Comparison of ENCODE assay signal across 8 cellular contexts in the genomic region with DNA sequence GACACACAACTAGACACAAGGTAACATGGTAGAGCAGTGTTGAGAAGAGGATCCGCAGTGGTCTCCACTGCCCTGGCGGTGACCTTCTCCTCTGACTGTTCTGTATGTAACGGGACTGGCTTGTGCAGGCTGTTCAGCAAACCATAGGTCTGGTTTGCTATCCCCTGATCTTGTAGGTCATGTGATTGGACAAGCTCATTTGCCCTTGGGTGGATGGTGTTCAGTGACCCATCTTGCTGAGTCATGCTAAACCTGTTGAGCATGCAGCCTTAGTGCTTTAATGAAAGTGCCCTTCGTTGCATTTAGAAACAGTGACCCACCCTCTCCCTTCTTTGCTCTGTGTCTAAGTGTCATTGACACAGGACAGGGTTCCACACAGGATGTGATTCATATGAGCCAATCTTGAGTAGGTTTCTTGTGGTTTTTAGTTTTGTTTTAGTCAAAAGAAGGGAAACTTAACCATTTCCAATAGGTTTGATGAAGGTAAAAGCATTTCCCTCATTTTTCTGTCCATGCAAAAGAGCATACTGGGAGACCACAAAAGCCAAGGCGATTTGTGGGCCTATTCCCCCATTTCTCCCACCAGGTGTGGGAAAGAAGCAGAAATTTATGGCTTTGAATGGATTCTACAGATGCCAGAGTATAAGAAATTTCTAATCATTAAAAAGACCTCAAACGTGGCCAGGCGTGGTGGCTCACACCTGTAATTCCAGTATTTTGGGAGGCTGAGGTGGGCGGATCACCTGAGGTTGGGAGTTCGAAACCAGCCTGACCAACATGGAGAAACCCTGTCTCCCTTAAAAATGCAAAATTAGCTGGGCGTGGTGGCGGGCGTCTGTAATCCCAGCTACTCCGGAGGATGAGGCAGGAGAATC. TPM values are rescaled to one million over a fixed set of nuclear protein-coding genes. Genes with fewer than 3 reads are reported as not detected.
A peak's percentile ranks its signal among the peaks of the same experiment; 100 is the strongest.
DNase-seq lines count a peak whose midpoint lies in the region; ATAC-seq and TF ChIP-seq lines count a peak whose summit lies in the region.

No MANE protein-coding gene starts in this region.

- H3K4me1 Mint-ChIP-seq in activated naive CD8-positive, alpha-beta T cell treated with anti-CD3 and anti-CD28 coated beads, Interleukin-2, amount 50 U/mL, for 24 hours: peaks cover 68% of the 10 kb centered on the region
- H3K4me1 Mint-ChIP-seq in progenitor cell of endocrine pancreas (ENCODE audit: low read depth): no peaks in the 10 kb centered on the region

- peak; percentile 84 for ATAC-seq in GM19324 (IDR thresholded peaks at IDR 0.05; ENCODE audit: low FRiP score, unreplicated experiment)
- ATAC-seq in HG03354 (IDR thresholded peaks at IDR 0.05; ENCODE audit: poor library complexity, severe bottlenecking, unreplicated experiment): peak; percentile 85
- ATAC-seq in activated naive CD8-positive, alpha-beta T cell treated with anti-CD3 and anti-CD28 coated beads, Interleukin-2, amount 50 U/mL, for 24 hours: peak; percentile 87
- ATAC-seq in stimulated activated naive CD8-positive, alpha-beta T cell treated with anti-CD3 and anti-CD28 coated beads, Interleukin-15, Interleukin-2, amounts not matched to agents 100 U/mL and 50 U/mL, for 24 hours: peak; percentile 87

- H3K27me3 Mint-ChIP-seq in activated naive CD8-positive, alpha-beta T cell treated with anti-CD3 and anti-CD28 coated beads, Interleukin-2, amount 50 U/mL, for 24 hours: no peaks in the 10 kb centered on the region
- no peaks in the 10 kb centered on the region for H3K27me3 Mint-ChIP-seq in progenitor cell of endocrine pancreas

- peak overlapping the region; percentile 97 for H3K27ac Mint-ChIP-seq in activated naive CD8-positive, alpha-beta T cell treated with anti-CD3 and anti-CD28 coated beads, Interleukin-2, amount 50 U/mL, for 24 hours
- no peak overlapping the region for H3K27ac Mint-ChIP-seq in progenitor cell of endocrine pancreas

- DNase-seq in COLO829 (ENCODE audit: low spot score): peak; percentile 50
- DNase-seq in SK-MEL-5 (ENCODE audit: low read depth, low spot score): peak; percentile 35
- peak; percentile 45 for DNase-seq in activated naive CD8-positive, alpha-beta T cell treated with anti-CD3 and anti-CD28 coated beads, Interleukin-2, amount 50 U/mL, for 24 hours
- peak; percentile 54 for DNase-seq in stimulated activated naive CD8-positive, alpha-beta T cell treated with anti-CD3 and anti-CD28 coated beads, Interleukin-15, Interleukin-2, amounts not matched to agents 100 U/mL and 50 U/mL, for 24 hours
- DNase-seq in progenitor cell of endocrine pancreas (ENCODE audit: low spot score, unreplicated experiment): no peak

- peaks cover 2% of the 10 kb centered on the region for H3K36me3 Mint-ChIP-seq in activated naive CD8-positive, alpha-beta T cell treated with anti-CD3 and anti-CD28 coated beads, Interleukin-2, amount 50 U/mL, for 24 hours (ENCODE audit: low read depth)
- H3K36me3 Mint-ChIP-seq in progenitor cell of endocrine pancreas (ENCODE audit: insufficient read depth): no peaks in the 10 kb centered on the region

- H3K9me3 Mint-ChIP-seq in activated naive CD8-positive, alpha-beta T cell treated with anti-CD3 and anti-CD28 coated beads, Interleukin-2, amount 50 U/mL, for 24 hours: no peaks in the 10 kb centered on the region
- no peaks in the 10 kb centered on the region for H3K9me3 Mint-ChIP-seq in progenitor cell of endocrine pancreas (ENCODE audit: low read depth)

- TF ChIP-seq CTCF in liver (IDR thresholded peaks at IDR 0.05; ENCODE audit: low read depth, low read length, missing input control) (no peak), progenitor cell of endocrine pancreas (IDR thresholded peaks at IDR 0.05; ENCODE audit: unreplicated experiment) (no peak)

- in situ Hi-C loops in SK-MEL-5 (cut with HindIII; ENCODE audit: low pct_unique_long_range_greater_than_20kb, low sequenced_read_pairs): no loop called here

- H3K9ac ChIP-seq in liver (ENCODE audit: low read depth in 1 of 2, low read length in 2 of 2): no peak overlapping the region

- no peaks in the 10 kb centered on the region for H3K36me3 ChIP-seq in liver (ENCODE audit: control insufficient read depth in 4 of 4, insufficient read depth in 3 of 4, low read depth in 1 of 4, low read length in 3 of 4)

- no peak for TF ChIP-seq RAD21 in liver (IDR thresholded peaks at IDR 0.05)

- H3K9me3 ChIP-seq in liver (ENCODE audit: control insufficient read depth in 4 of 4, low read length in 3 of 4): no peaks in the 10 kb centered on the region

- H3K27me3 ChIP-seq in liver (ENCODE audit: control insufficient read depth in 4 of 4, insufficient read depth in 4 of 4, low read length in 3 of 4): no peaks in the 10 kb centered on the region

- H3K4me1 ChIP-seq in liver (ENCODE audit: control insufficient read depth in 4 of 4, insufficient read depth in 4 of 4, low read length in 3 of 4): peaks cover 0 to 2% (median 0%) of the 10 kb centered on the region in 4 donors

- peak overlapping the region; percentile 39 to 45 for H3K27ac ChIP-seq in liver (ENCODE audit: low read depth in 1 of 2, low read length in 2 of 2)

- 87% methylated on average over 13 of the region's 13 CpGs for WGBS in liver

- H3K4me3 Mint-ChIP-seq in activated naive CD8-positive, alpha-beta T cell treated with anti-CD3 and anti-CD28 coated beads, Interleukin-2, amount 50 U/mL, for 24 hours: peak overlapping the region; percentile 70
- no peak overlapping the region for H3K4me3 Mint-ChIP-seq in progenitor cell of endocrine pancreas (ENCODE audit: low read depth)

- H3K4me3 ChIP-seq in liver (ENCODE audit: low read depth in 1 of 3, low read length in 3 of 3): no peak overlapping the region

TF ChIP-seq in liver, 16 proteins besides CTCF, POLR2A, EP300 and RAD21:
- TF ChIP-seq JUND (IDR thresholded peaks at IDR 0.05) (peak in 1 of 2 donors; percentile 23), YY1 (IDR thresholded peaks at IDR 0.05) (peak; percentile 19), RXRA (IDR thresholded peaks at IDR 0.05) (peak in 1 of 2 donors; percentile 7), FOXA1 (IDR thresholded peaks at IDR 0.05) (no peak), TAF1 (conservative IDR thresholded peaks at IDR 0.05) (no peak)
- TF ChIP-seq, protein P1, sequence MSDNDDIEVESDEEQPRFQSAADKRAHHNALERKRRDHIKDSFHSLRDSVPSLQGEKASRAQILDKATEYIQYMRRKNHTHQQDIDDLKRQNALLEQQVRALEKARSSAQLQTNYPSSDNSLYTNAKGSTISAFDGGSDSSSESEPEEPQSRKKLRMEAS (IDR thresholded peaks at IDR 0.05): no peak
TF ChIP-seq in liver: peak in this region for 3.

RNA-seq across cellular contexts. Expression of a gene that starts 32.6 kb away (rescaled TPM):
- 79.5 and 84.4 TPM in 2 replicates for total RNA-seq in SK-MEL-5 (2014; rRNA removed; shearing (Covaris generic))
- polyA plus RNA-seq in SK-MEL-5 (2015; cell fraction: cytosol; rRNA removed): 54.8 and 69.1 TPM in 2 replicates
- 34.5 and 61.4 TPM in 2 replicates for polyA plus RNA-seq in SK-MEL-5 (2015; cell fraction: nucleus; rRNA removed)
- 10 to 100 TPM; 53.6 to 79.2 TPM for total RNA-seq in liver
- polyA plus RNA-seq in liver: 10 to 100 TPM; 15.4 to 16.1 TPM
- total RNA-seq in progenitor cell of endocrine pancreas: 137 and 141 TPM in 2 replicates
